17 cellular contexts compared by ENCODE assay signal in genomic region chr16:16175296-16175695, GRCh38. TPM values are rescaled to one million over a fixed set of nuclear protein-coding genes. Genes with fewer than 3 reads are reported as not detected.
DNase-seq lines count a peak whose midpoint lies in the region; ATAC-seq and TF ChIP-seq lines count a peak whose summit lies in the region.
"Had no signal": no experiment of that assay in that cellular context is flagged by ENCODE, and none has a peak within 500 bp of the region (broad histone marks: within the 10 kb centered on the region; RNA-seq: fewer than 3 reads in every experiment).

No MANE protein-coding gene starts in this region.

- intact Hi-C loops in right cardiac atrium (cut with DNase I) (no loop called here), uterus (cut with DNase I; ENCODE audit: low total_unique reads) (no loop called here)

- no peak overlapping the region for H3K4me3 ChIP-seq in SK-N-SH (ENCODE audit: low read depth in 2 of 2, low read length in 1 of 2)
- H3K4me3 ChIP-seq in right cardiac atrium (ENCODE audit: low read length) = no peak overlapping the region
- H3K4me3 ChIP-seq in rectal smooth muscle tissue (ENCODE audit: low read length) = no peak overlapping the region
- no peak overlapping the region for H3K4me3 ChIP-seq in uterus

- no peak overlapping the region for H3K4me3 Mint-ChIP-seq in stimulated activated effector memory CD8-positive, alpha-beta T cell treated with anti-CD3 and anti-CD28 coated beads, Interleukin-12 subunit alpha, Interleukin-12 subunit beta, amount 100 ng/mL, for 72 hours
- H3K4me3 Mint-ChIP-seq: CD4-positive, CD25-positive, alpha-beta regulatory T cell; H9 had no signal

- H3K36me3 Mint-ChIP-seq in stimulated activated effector memory CD8-positive, alpha-beta T cell treated with anti-CD3 and anti-CD28 coated beads, Interleukin-12 subunit alpha, Interleukin-12 subunit beta, amount 100 ng/mL, for 72 hours = peaks cover 15% of the 10 kb centered on the region
- H3K36me3 Mint-ChIP-seq: CD4-positive, CD25-positive, alpha-beta regulatory T cell had no signal

- no peak for TF ChIP-seq POLR2A in uterus (IDR thresholded peaks at IDR 0.05)

- H2AFZ ChIP-seq in SK-N-SH (ENCODE audit: low read depth) = no peak overlapping the region

- peaks cover 2% of the 10 kb centered on the region for H3K9me3 Mint-ChIP-seq in stimulated activated effector memory CD8-positive, alpha-beta T cell treated with anti-CD3 and anti-CD28 coated beads, Interleukin-12 subunit alpha, Interleukin-12 subunit beta, amount 100 ng/mL, for 72 hours

- no peak overlapping the region for H3K27ac Mint-ChIP-seq in stimulated activated effector memory CD8-positive, alpha-beta T cell treated with anti-CD3 and anti-CD28 coated beads, Interleukin-12 subunit alpha, Interleukin-12 subunit beta, amount 100 ng/mL, for 72 hours
- H3K27ac Mint-ChIP-seq: CD4-positive, CD25-positive, alpha-beta regulatory T cell had no signal

- H3K4me1 Mint-ChIP-seq in stimulated activated effector memory CD8-positive, alpha-beta T cell treated with anti-CD3 and anti-CD28 coated beads, Interleukin-12 subunit alpha, Interleukin-12 subunit beta, amount 100 ng/mL, for 72 hours = peaks cover 6% of the 10 kb centered on the region
- H3K4me1 Mint-ChIP-seq: CD4-positive, CD25-positive, alpha-beta regulatory T cell; H9 had no signal

- 0 out of 4 replicates have a peak, but pooled peaks of 1 of the 2 experiments have one; percentile 26 for TF ChIP-seq EP300 in SK-N-SH (IDR thresholded peaks at IDR 0.05; ENCODE audit: borderline replicate concordance in 1 of 2, low read depth in 1 of 2, low read length in 1 of 2)

- H3K36me3 ChIP-seq in SK-N-SH (replicated peaks in 1 of 2; ENCODE audit: control insufficient read depth in 1 of 2, insufficient read depth in 2 of 2, low read length in 1 of 2) (no peaks in the 10 kb centered on the region), rectal smooth muscle tissue (ENCODE audit: control insufficient read depth, insufficient read depth, low read length) (no peaks in the 10 kb centered on the region), uterus (no peaks in the 10 kb centered on the region)

- H3K9ac ChIP-seq in SK-N-SH (no peak overlapping the region), rectal smooth muscle tissue (ENCODE audit: low read length) (no peak overlapping the region)

- TF ChIP-seq CTCF in SK-N-SH (IDR thresholded peaks at IDR 0.05) (no peak), uterus (IDR thresholded peaks at IDR 0.05) (no peak)

- H3K4me1 ChIP-seq in SK-N-SH (ENCODE audit: control insufficient read depth in 1 of 2, insufficient read depth in 2 of 2, low read depth in 1 of 2, low read length in 1 of 2) (peaks cover 0 to 11% of the 10 kb centered on the region in 2 experiments; a peak in 1 of 4 replicates), right cardiac atrium (ENCODE audit: control insufficient read depth, insufficient read depth, low read length) (no peaks in the 10 kb centered on the region), rectal smooth muscle tissue (ENCODE audit: control insufficient read depth, insufficient read depth, low read length) (no peaks in the 10 kb centered on the region), uterus (no peaks in the 10 kb centered on the region)
- H3K4me1 ChIP-seq: Caco-2 had no signal

- H3F3A ChIP-seq in SK-N-SH (replicated peaks; ENCODE audit: insufficient read depth) = no peaks in the 10 kb centered on the region

- POLR2A ChIA-PET in SK-N-SH (lab: Yijun Ruan, JAX) = interaction anchor here (1.0 kb wide), 1 partner anchor 25 kb away, joined by 4 read pairs; no protein-coding TSS in a partner anchor

- peak overlapping the region in 1 of 2 experiments; percentile 41; a peak in 2 of 4 replicates for H3K27ac ChIP-seq in SK-N-SH (ENCODE audit: low read depth in 2 of 2, low read length in 1 of 2)
- H3K27ac ChIP-seq in right cardiac atrium (ENCODE audit: low read length) = no peak overlapping the region
- H3K27ac ChIP-seq in rectal smooth muscle tissue (ENCODE audit: low read depth, low read length) = peak overlapping the region; percentile 64
- no peak overlapping the region for H3K27ac ChIP-seq in uterus
- H3K27ac ChIP-seq: HL-60 had no signal

- no peak overlapping the region for H3K4me2 ChIP-seq in SK-N-SH

- H3K9me3 ChIP-seq in SK-N-SH (no peaks in the 10 kb centered on the region), right cardiac atrium (ENCODE audit: control insufficient read depth, low read length) (no peaks in the 10 kb centered on the region), uterus (no peaks in the 10 kb centered on the region)
- H3K9me3 ChIP-seq: Caco-2 had no signal

- peak; percentile 30 to 72 for DNase-seq in NCI-H524 (lab: John Stamatoyannopoulos, UW)
- peak; percentile 70 for DNase-seq in SK-N-SH
- DNase-seq in right cardiac atrium = no peak
- DNase-seq in stimulated activated effector memory CD8-positive, alpha-beta T cell treated with anti-CD3 and anti-CD28 coated beads, Interleukin-12 subunit alpha, Interleukin-12 subunit beta, amount 100 ng/mL, for 72 hours (ENCODE audit: low spot score in 2 of 2) = no peak
- no peak for DNase-seq in NOMO-1 treated with dmso at 0.1 percent for 144 hours (lab: John Stamatoyannopoulos, UW; ENCODE audit: unreplicated experiment)
- DNase-seq in uterus = no peak
- DNase-seq: Caco-2; CD4-positive, CD25-positive, alpha-beta regulatory T cell; DMS79; H9; NCI-H1105 treated with DMSO at 0.1 percent for 48 hours; NCI-H187; NCI-H345; NCI-H69; PC-3 had no signal

- peak; percentile 26 to 64 for ATAC-seq in right cardiac atrium
- no peak for ATAC-seq in stimulated activated effector memory CD8-positive, alpha-beta T cell treated with anti-CD3 and anti-CD28 coated beads, Interleukin-12 subunit alpha, Interleukin-12 subunit beta, amount 100 ng/mL, for 72 hours
- ATAC-seq: PC-3 had no signal

- H3K9me2 ChIP-seq in SK-N-SH = no peaks in the 10 kb centered on the region

- H3K27me3 ChIP-seq in SK-N-SH (ENCODE audit: insufficient read depth) (no peaks in the 10 kb centered on the region), right cardiac atrium (ENCODE audit: control insufficient read depth, insufficient read depth) (no peaks in the 10 kb centered on the region), rectal smooth muscle tissue (ENCODE audit: control insufficient read depth, insufficient read depth, low read length) (no peaks in the 10 kb centered on the region), uterus (no peaks in the 10 kb centered on the region)

- H3K79me2 ChIP-seq in SK-N-SH (ENCODE audit: insufficient read depth) = no peaks in the 10 kb centered on the region

- WGBS in SK-N-SH (ENCODE audit: low lambda C conversion rate) = no CpG with 5 or more reads among the region's 5 CpGs
- WGBS in right cardiac atrium = 29% methylated on average over 5 of the region's 5 CpGs

- no peak; the same call in 1 of the 2 replicates for TF ChIP-seq RAD21 in SK-N-SH (IDR thresholded peaks at IDR 0.05; ENCODE audit: low read length)

- no peaks in the 10 kb centered on the region for H4K20me1 ChIP-seq in SK-N-SH (ENCODE audit: insufficient read depth)

- CTCF ChIA-PET in SK-N-SH (lab: Yijun Ruan, JAX) = interaction anchor here (0.8 to 2.5 kb wide), 4 partner anchors 8 to 301 kb away, joined by 3 to 8 read pairs (median 4); no protein-coding TSS in a partner anchor

TF ChIP-seq in SK-N-SH, 30 proteins besides CTCF, POLR2A, EP300 and RAD21:
- peak; percentile 55; the same call in 1 of the 2 replicates for TF ChIP-seq RCOR1 (IDR thresholded peaks at IDR 0.05; ENCODE audit: low read length)
- peak; percentile 26; the same call in 1 of the 2 replicates for TF ChIP-seq FOXJ3 (CRISPR knock-in tag; IDR thresholded peaks at IDR 0.05)
- TF ChIP-seq MXI1 (IDR thresholded peaks at IDR 0.05; ENCODE audit: low read depth, low read length) = peak; percentile 88
- no peak for TF ChIP-seq YY1 (IDR thresholded peaks at IDR 0.05; ENCODE audit: low read depth)
TF ChIP-seq in SK-N-SH: peak in this region for 3.

RNA-seq across cellular contexts. Expression of gene ABCC6, which starts 48.0 kb away (rescaled TPM):
- polyA plus RNA-seq in SK-N-SH (2012; rRNA removed) = 0.23 and 0.71 TPM in 2 replicates
- polyA plus RNA-seq in SK-N-SH (2012; cell fraction: cytosol; rRNA removed) = 0.37 and 0.53 TPM in 2 replicates
- 0.26 and 0.31 TPM in 2 replicates for polyA plus RNA-seq in SK-N-SH (2012; cell fraction: nucleus; rRNA removed)
- total RNA-seq in right cardiac atrium = 1 to 10 TPM; 2.9 to 5.7 (median 4.5) TPM
- polyA plus RNA-seq in right cardiac atrium = 7.7 TPM
- total RNA-seq in uterus = 1 to 10 TPM in 2 of 4 donors, under 1 TPM in 1, not detected in 1; 0.29 to 7.6 (median 1.3) TPM
- total RNA-seq: CD4-positive, CD25-positive, alpha-beta regulatory T cell had no signal

RNA-seq across cellular contexts. Expression of gene NOMO3, which starts 57.0 kb away (rescaled TPM):
- polyA plus RNA-seq in SK-N-SH (2012; rRNA removed) (35.5 and 41.1 TPM in 2 replicates), right cardiac atrium (21.9 TPM)
- 44.7 and 45.7 TPM in 2 replicates for polyA plus RNA-seq in SK-N-SH (2012; cell fraction: cytosol; rRNA removed)
- polyA plus RNA-seq in SK-N-SH (2012; cell fraction: nucleus; rRNA removed) = 70.0 and 77.0 TPM in 2 replicates
- total RNA-seq in right cardiac atrium (100 to 1,000 TPM in 1 of 4 donors, 10 to 100 TPM in 3; 28.9 to 129 (median 48.3) TPM), uterus (10 to 100 TPM; 49.7 to 59.1 (median 55.3) TPM)

Comparison
In these comparisons a context has a peak if more than half of its experiments do, and no peak if none do; other contexts are left out.
1. DNase-seq: peak in NCI-H524 (2 of 2) and SK-N-SH (single experiment); none in right cardiac atrium (0 of 3), stimulated activated effector memory CD8-positive, alpha-beta T cell treated with anti-CD3 and anti-CD28 coated beads, Interleukin-12 subunit alpha, Interleukin-12 subunit beta, amount 100 ng/mL, for 72 hours (0 of 2), NOMO-1 treated with dmso at 0.1 percent for 144 hours (single experiment) and uterus (0 of 2).